In genomic region chr5:132010645-132011560, GRCh38 we compare ENCODE assay signal across 9 cellular contexts.
A peak's percentile ranks its signal among the peaks of the same experiment; 100 is the strongest.
DNase-seq lines count a peak whose midpoint lies in the region; ATAC-seq, FAIRE-seq and TF ChIP-seq lines count a peak whose summit lies in the region.
"Had no signal": no experiment of that assay in that cellular context is flagged by ENCODE, and none has a peak within 500 bp of the region (broad histone marks: within the 10 kb centered on the region; RNA-seq: fewer than 3 reads in every experiment).

No MANE protein-coding gene starts in this region.

- no peak overlapping the region for H3K9ac ChIP-seq in iPS-20b (ENCODE audit: low read depth, low read length)

- DNase-seq in DMS53 (lab: John Stamatoyannopoulos, UW) = peak; percentile 62
- no peak for DNase-seq in DMS53 treated with DMSO at 0.1 percent for 48 hours (lab: John Stamatoyannopoulos, UW; ENCODE audit: unreplicated experiment)
- DNase-seq in stimulated activated effector memory CD8-positive, alpha-beta T cell treated with anti-CD3 and anti-CD28 coated beads, Interleukin-12 subunit alpha, Interleukin-12 subunit beta, amount 100 ng/mL, for 72 hours (ENCODE audit: low spot score in 2 of 2) = no peak
- DNase-seq in HTR-8/SVneo (ENCODE audit: insufficient read length, low spot score) = no peak
- no peak for DNase-seq in H54 (ENCODE audit: insufficient read length, low spot score)
- DNase-seq in NCI-H526 treated with DMSO at 0.1 percent for 48 hours (lab: John Stamatoyannopoulos, UW) = no peak

- no peaks in the 10 kb centered on the region for H3K9me3 Mint-ChIP-seq in activated naive CD8-positive, alpha-beta T cell (ENCODE audit: low read depth)
- H3K9me3 Mint-ChIP-seq in stimulated activated effector memory CD8-positive, alpha-beta T cell treated with anti-CD3 and anti-CD28 coated beads, Interleukin-12 subunit alpha, Interleukin-12 subunit beta, amount 100 ng/mL, for 72 hours = no peaks in the 10 kb centered on the region

- peaks cover 35% of the 10 kb centered on the region for H3K4me1 Mint-ChIP-seq in activated naive CD8-positive, alpha-beta T cell (ENCODE audit: low read depth)
- H3K4me1 Mint-ChIP-seq in stimulated activated effector memory CD8-positive, alpha-beta T cell treated with anti-CD3 and anti-CD28 coated beads, Interleukin-12 subunit alpha, Interleukin-12 subunit beta, amount 100 ng/mL, for 72 hours = peaks cover 43% of the 10 kb centered on the region

- H3K4me3 ChIP-seq in iPS-20b (ENCODE audit: low read length) = peak overlapping the region; percentile 78

- H3K27ac ChIP-seq in iPS-20b (ENCODE audit: low read length) = no peak overlapping the region
- H3K27ac ChIP-seq: 22Rv1 had no signal

- H3K27me3 Mint-ChIP-seq in activated naive CD8-positive, alpha-beta T cell = peaks cover 5% of the 10 kb centered on the region

- peak overlapping the region; percentile 30 for H3K27ac Mint-ChIP-seq in activated naive CD8-positive, alpha-beta T cell
- H3K27ac Mint-ChIP-seq in stimulated activated effector memory CD8-positive, alpha-beta T cell treated with anti-CD3 and anti-CD28 coated beads, Interleukin-12 subunit alpha, Interleukin-12 subunit beta, amount 100 ng/mL, for 72 hours = no peak overlapping the region

- H3K27me3 ChIP-seq in iPS-20b (ENCODE audit: insufficient read depth, low read length) = peaks cover 48% of the 10 kb centered on the region

- no peak for FAIRE-seq in HTR-8/SVneo (lab: Jason Lieb, UNC)
- no peak for FAIRE-seq in H54 (lab: Jason Lieb, UNC)

- ATAC-seq in stimulated activated effector memory CD8-positive, alpha-beta T cell treated with anti-CD3 and anti-CD28 coated beads, Interleukin-12 subunit alpha, Interleukin-12 subunit beta, amount 100 ng/mL, for 72 hours = no peak

- H3K9me3 ChIP-seq in iPS-20b (ENCODE audit: insufficient read depth, low read depth, low read length) = no peaks in the 10 kb centered on the region

- H3K36me3 ChIP-seq in iPS-20b (ENCODE audit: insufficient read depth, low read depth, low read length) = no peaks in the 10 kb centered on the region

- peak overlapping the region; percentile 86 for H3K4me3 Mint-ChIP-seq in activated naive CD8-positive, alpha-beta T cell
- H3K4me3 Mint-ChIP-seq in stimulated activated effector memory CD8-positive, alpha-beta T cell treated with anti-CD3 and anti-CD28 coated beads, Interleukin-12 subunit alpha, Interleukin-12 subunit beta, amount 100 ng/mL, for 72 hours = peak overlapping the region; percentile 73

- no peaks in the 10 kb centered on the region for H3K36me3 Mint-ChIP-seq in activated naive CD8-positive, alpha-beta T cell
- no peaks in the 10 kb centered on the region for H3K36me3 Mint-ChIP-seq in stimulated activated effector memory CD8-positive, alpha-beta T cell treated with anti-CD3 and anti-CD28 coated beads, Interleukin-12 subunit alpha, Interleukin-12 subunit beta, amount 100 ng/mL, for 72 hours

- no peak for TF ChIP-seq POLR2A in H54 (IDR thresholded peaks at IDR 0.05; ENCODE audit: low read depth, low read length)

- peaks cover 8% of the 10 kb centered on the region; the same call in 1 of the 2 replicates for H3K4me1 ChIP-seq in iPS-20b (ENCODE audit: insufficient read depth, low read length)
